ENCODE assay signal across 9 cellular contexts in the genomic region with DNA sequence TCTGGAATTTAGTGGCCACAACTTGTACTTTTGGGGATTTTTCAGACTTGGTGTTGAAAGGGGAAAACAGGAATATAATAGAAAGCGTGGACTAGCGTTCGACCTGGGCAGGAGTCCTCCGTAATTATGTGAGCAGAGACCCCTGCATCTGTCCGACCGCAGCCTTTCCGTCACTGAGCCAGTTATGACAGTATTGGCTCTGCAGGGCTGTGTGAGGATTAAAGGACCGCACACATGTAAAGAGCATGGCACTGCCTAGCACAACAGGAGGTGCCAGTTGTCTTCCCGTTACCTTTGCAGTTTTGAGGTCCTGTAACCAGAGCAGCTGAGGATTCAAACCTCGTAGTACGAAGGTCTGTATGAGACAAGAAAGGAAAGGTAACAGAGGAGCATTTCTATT. TPM values are rescaled to one million over a fixed set of nuclear protein-coding genes. Genes with fewer than 3 reads are reported as not detected.
A peak's percentile ranks its signal among the peaks of the same experiment; 100 is the strongest.
DNase-seq lines count a peak whose midpoint lies in the region; ATAC-seq and TF ChIP-seq lines count a peak whose summit lies in the region.
"Had no signal": no experiment of that assay in that cellular context is flagged by ENCODE, and none has a peak within 500 bp of the region (broad histone marks: within the 10 kb centered on the region; RNA-seq: fewer than 3 reads in every experiment).

No MANE protein-coding gene starts in this region.

- ATAC-seq in WTC11 (no peak), GM21576 (IDR thresholded peaks at IDR 0.05; ENCODE audit: unreplicated experiment) (no peak)

- DNase-seq in HFF-Myc (ENCODE audit: extremely low read depth, low read depth) (no peak), WTC11 (ENCODE audit: low spot score) (no peak), fibroblast of pulmonary artery (ENCODE audit: low read depth) (no peak), NCI-H345 (lab: John Stamatoyannopoulos, UW) (no peak), SW480 (ENCODE audit: low spot score) (no peak)
- DNase-seq: stimulated activated CD4-positive, alpha-beta T cell treated with anti-CD3 and anti-CD28 coated beads, Interleukin-2, amount 100 ng/mL, for 24 hours; T-helper 9 cell had no signal

- TF ChIP-seq CTCF in HFF-Myc (IDR thresholded peaks at IDR 0.05; ENCODE audit: low read depth, low read length, missing control alignments), result no peak
- TF ChIP-seq CTCF in WTC11 (IDR thresholded peaks at IDR 0.05), result no peak
- no peak for TF ChIP-seq CTCF in fibroblast of pulmonary artery (IDR thresholded peaks at IDR 0.05; ENCODE audit: low read length, missing control alignments)

- no peaks in the 10 kb centered on the region for H3K27me3 ChIP-seq in skeletal muscle tissue (ENCODE audit: control insufficient read depth in 3 of 3, insufficient read depth in 3 of 3, low read length in 3 of 3)

- peak overlapping the region; percentile 97 for H3K4me3 Mint-ChIP-seq in WTC11

- no peaks in the 10 kb centered on the region for H3K9me3 Mint-ChIP-seq in WTC11

- POLR2A ChIA-PET in WTC11 (lab: Charles Lee), result no interaction called here

- peaks cover 12 to 16% (median 13%) of the 10 kb centered on the region in 3 donors for H3K36me3 ChIP-seq in skeletal muscle tissue (ENCODE audit: control insufficient read depth in 3 of 3, insufficient read depth in 3 of 3, low read length in 3 of 3)

- peaks cover 17% of the 10 kb centered on the region for H3K4me1 Mint-ChIP-seq in WTC11

- H3K27me3 Mint-ChIP-seq in WTC11 (ENCODE audit: low read depth), result peaks cover 21% of the 10 kb centered on the region

- no peak overlapping the region for H3K27ac Mint-ChIP-seq in WTC11

- H3K36me3 Mint-ChIP-seq in WTC11, result peaks cover 6% of the 10 kb centered on the region

- CTCF ChIA-PET in WTC11 (lab: Charles Lee), result no interaction called here

- H3K4me3 ChIP-seq in HFF-Myc (replicated peaks; ENCODE audit: low read depth, low read length) (peak overlapping the region; percentile 89), fibroblast of pulmonary artery (replicated peaks; ENCODE audit: low read depth, low read length) (peak overlapping the region; percentile 82), skeletal muscle tissue (ENCODE audit: low read length in 3 of 3) (peak overlapping the region; percentile 74 to 95 (median 93))

- H3K4me1 ChIP-seq in skeletal muscle tissue (ENCODE audit: control insufficient read depth in 3 of 3, insufficient read depth in 3 of 3, low read length in 3 of 3), result peaks cover 10 to 22% (median 20%) of the 10 kb centered on the region in 3 donors

- H3K9ac ChIP-seq in skeletal muscle tissue (ENCODE audit: low read depth in 1 of 3, low read length in 3 of 3), result peak overlapping the region in 2 of 3 donors; percentile 77 to 93

- no peak overlapping the region for H3K27ac ChIP-seq in skeletal muscle tissue (ENCODE audit: low read depth, low read length)

- H3K9me3 ChIP-seq in skeletal muscle tissue (ENCODE audit: control insufficient read depth in 3 of 3, low read length in 3 of 3), result no peaks in the 10 kb centered on the region

TF ChIP-seq in WTC11, 78 proteins besides CTCF, POLR2A, EP300 and RAD21:
- TF ChIP-seq, protein P1, sequence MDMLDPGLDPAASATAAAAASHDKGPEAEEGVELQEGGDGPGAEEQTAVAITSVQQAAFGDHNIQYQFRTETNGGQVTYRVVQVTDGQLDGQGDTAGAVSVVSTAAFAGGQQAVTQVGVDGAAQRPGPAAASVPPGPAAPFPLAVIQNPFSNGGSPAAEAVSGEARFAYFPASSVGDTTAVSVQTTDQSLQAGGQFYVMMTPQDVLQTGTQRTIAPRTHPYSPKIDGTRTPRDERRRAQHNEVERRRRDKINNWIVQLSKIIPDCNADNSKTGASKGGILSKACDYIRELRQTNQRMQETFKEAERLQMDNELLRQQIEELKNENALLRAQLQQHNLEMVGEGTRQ (CRISPR knock-in tag; IDR thresholded peaks at IDR 0.05), result no peak
- TF ChIP-seq, protein P2, sequence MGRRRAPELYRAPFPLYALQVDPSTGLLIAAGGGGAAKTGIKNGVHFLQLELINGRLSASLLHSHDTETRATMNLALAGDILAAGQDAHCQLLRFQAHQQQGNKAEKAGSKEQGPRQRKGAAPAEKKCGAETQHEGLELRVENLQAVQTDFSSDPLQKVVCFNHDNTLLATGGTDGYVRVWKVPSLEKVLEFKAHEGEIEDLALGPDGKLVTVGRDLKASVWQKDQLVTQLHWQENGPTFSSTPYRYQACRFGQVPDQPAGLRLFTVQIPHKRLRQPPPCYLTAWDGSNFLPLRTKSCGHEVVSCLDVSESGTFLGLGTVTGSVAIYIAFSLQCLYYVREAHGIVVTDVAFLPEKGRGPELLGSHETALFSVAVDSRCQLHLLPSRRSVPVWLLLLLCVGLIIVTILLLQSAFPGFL (CRISPR knock-in tag; IDR thresholded peaks at IDR 0.05; ENCODE audit: borderline replicate concordance), result no peak
- TF ChIP-seq NR2C2 (CRISPR knock-in tag; IDR thresholded peaks at IDR 0.05) (no peak), ZNF219 (CRISPR knock-in tag; IDR thresholded peaks at IDR 0.05; ENCODE audit: borderline replicate concordance) (no peak), SMAD3 (CRISPR knock-in tag; IDR thresholded peaks at IDR 0.05; ENCODE audit: borderline replicate concordance) (no peak), FOXJ3 (CRISPR knock-in tag; IDR thresholded peaks at IDR 0.05; ENCODE audit: borderline replicate concordance) (no peak)
- TF ChIP-seq, protein P3, sequence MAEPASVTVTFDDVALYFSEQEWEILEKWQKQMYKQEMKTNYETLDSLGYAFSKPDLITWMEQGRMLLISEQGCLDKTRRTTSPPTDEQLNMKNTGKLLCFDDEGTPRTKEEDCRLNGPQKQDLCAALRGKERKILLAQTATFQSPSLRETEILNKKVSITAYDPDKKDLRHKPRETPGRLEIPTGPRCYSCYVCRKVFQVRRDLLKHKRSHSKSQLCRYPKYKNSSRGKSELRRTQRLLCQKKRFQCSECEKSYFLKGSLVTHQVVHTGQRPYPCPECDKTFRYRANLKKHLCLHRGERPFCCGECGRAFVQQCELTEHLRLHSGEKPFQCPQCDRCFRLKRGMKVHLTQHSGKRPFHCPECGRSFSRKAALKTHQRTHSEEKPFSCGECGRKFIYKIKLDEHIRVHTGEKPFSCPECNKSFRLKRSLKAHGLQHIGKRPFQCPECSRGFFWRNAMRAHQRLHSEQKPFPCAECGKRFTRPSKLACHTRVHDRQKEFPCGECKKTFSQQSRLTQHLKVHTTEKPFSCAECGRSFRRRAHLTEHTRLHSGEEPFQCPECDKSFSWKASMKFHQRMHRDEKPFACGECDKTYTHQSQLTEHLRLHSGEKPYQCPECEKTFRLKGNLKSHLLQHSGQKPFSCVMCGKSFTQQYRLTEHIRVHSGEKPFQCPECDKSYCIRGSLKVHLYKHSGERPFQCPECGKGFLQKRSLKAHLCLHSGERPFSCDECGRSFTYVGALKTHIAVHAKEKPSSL (CRISPR knock-in tag; conservative IDR thresholded peaks at IDR 0.05), result no peak

RNA-seq across cellular contexts. Expression of gene B4GALT7, which starts 1.2 kb away (rescaled TPM):
- 20.3 to 22.5 TPM (median 21.7 TPM) in 3 replicates for total RNA-seq in WTC11 (2021)
- 12.0 TPM for total RNA-seq in skeletal muscle tissue

RNA-seq across cellular contexts. Expression of gene TMED9, which starts 9.1 kb away (rescaled TPM):
- total RNA-seq in WTC11 (2021) (164 to 172 TPM (median 170 TPM) in 3 replicates), skeletal muscle tissue (37.6 TPM)

RNA-seq across cellular contexts. Expression of gene FAM193B, which starts 46.8 kb away (rescaled TPM):
- total RNA-seq in WTC11 (2021), result 95.1 to 101 TPM (median 95.6 TPM) in 3 replicates
- total RNA-seq in skeletal muscle tissue, result 11.0 TPM
